Comparison of ENCODE assay signal across 10 cellular contexts in genomic region chr15:38886315-38887163, GRCh38.
DNase-seq lines count a peak whose midpoint lies in the region; ATAC-seq, FAIRE-seq and TF ChIP-seq lines count a peak whose summit lies in the region.
"Had no signal": no experiment of that assay in that cellular context is flagged by ENCODE, and none has a peak within 500 bp of the region (broad histone marks: within the 10 kb centered on the region; RNA-seq: fewer than 3 reads in every experiment).

No MANE protein-coding gene starts in this region.

- H3K4me1 Mint-ChIP-seq in stimulated activated memory B cell treated with anti-CD40 and anti-IgM and Interleukin-4, amounts not matched to agents 10 μg/mL and 1 μg/mL and 100 μg/mL, for 72 hours, result no peaks in the 10 kb centered on the region

- H3K27ac Mint-ChIP-seq in stimulated activated memory B cell treated with anti-CD40 and anti-IgM and Interleukin-4, amounts not matched to agents 10 μg/mL and 1 μg/mL and 100 μg/mL, for 72 hours, result no peak overlapping the region

- H3K4me1 ChIP-seq in skeletal muscle satellite cell (ENCODE audit: control insufficient read depth, insufficient read depth, low read length), result peaks cover 49% of the 10 kb centered on the region

- no peaks in the 10 kb centered on the region for H3K27me3 ChIP-seq in skeletal muscle satellite cell (ENCODE audit: control insufficient read depth, insufficient read depth, low read length)
- H3K27me3 ChIP-seq: adrenal gland had no signal

- H3K9ac ChIP-seq in skeletal muscle satellite cell (ENCODE audit: low read depth, low read length), result peak overlapping the region; percentile 8

- no peaks in the 10 kb centered on the region for H3K27me3 Mint-ChIP-seq in stimulated activated memory B cell treated with anti-CD40 and anti-IgM and Interleukin-4, amounts not matched to agents 10 μg/mL and 1 μg/mL and 100 μg/mL, for 72 hours

- FAIRE-seq in H54 (lab: Jason Lieb, UNC), result peak; percentile 88
- peak; percentile 78 for FAIRE-seq in RCC 7860 (lab: Jason Lieb, UNC)

- H3K9me3 ChIP-seq in skeletal muscle satellite cell (replicated peaks; ENCODE audit: low read length), result no peaks in the 10 kb centered on the region
- H3K9me3 ChIP-seq: adrenal gland had no signal

- H3K4me3 Mint-ChIP-seq in stimulated activated memory B cell treated with anti-CD40 and anti-IgM and Interleukin-4, amounts not matched to agents 10 μg/mL and 1 μg/mL and 100 μg/mL, for 72 hours, result no peak overlapping the region

- H3K9me3 Mint-ChIP-seq in stimulated activated memory B cell treated with anti-CD40 and anti-IgM and Interleukin-4, amounts not matched to agents 10 μg/mL and 1 μg/mL and 100 μg/mL, for 72 hours, result no peaks in the 10 kb centered on the region

- no peaks in the 10 kb centered on the region for H3K36me3 ChIP-seq in skeletal muscle satellite cell (ENCODE audit: insufficient read depth, low read length)
- H3K36me3 ChIP-seq: adrenal gland had no signal

- H3K4me3 ChIP-seq in skeletal muscle satellite cell (ENCODE audit: low read length), result no peak overlapping the region
- H3K4me3 ChIP-seq: adrenal gland had no signal

- no peak for TF ChIP-seq POLR2A in H54 (IDR thresholded peaks at IDR 0.05; ENCODE audit: low read depth, low read length)

- ATAC-seq in stimulated activated memory B cell treated with anti-CD40 and anti-IgM and Interleukin-4, amounts not matched to agents 10 μg/mL and 1 μg/mL and 100 μg/mL, for 72 hours, result no peak

- no peaks in the 10 kb centered on the region for H3K36me3 Mint-ChIP-seq in stimulated activated memory B cell treated with anti-CD40 and anti-IgM and Interleukin-4, amounts not matched to agents 10 μg/mL and 1 μg/mL and 100 μg/mL, for 72 hours

- peak overlapping the region; percentile 56 for H3K4me2 ChIP-seq in skeletal muscle satellite cell (ENCODE audit: low read length)

- DNase-seq in H54 (ENCODE audit: insufficient read length, low spot score) (peak; percentile 11), RCC 7860 (ENCODE audit: low spot score) (peak; percentile 77), fibroblast of gingiva (ENCODE audit: low read depth) (peak; percentile 82), NCI-H2107 treated with DMSO at 0.1 percent for 48 hours (lab: John Stamatoyannopoulos, UW; ENCODE audit: unreplicated experiment) (no peak), retina (no peak)
- DNase-seq: adrenal gland, NCI-H2107, posterior cingulate gyrus had no signal

Comparison
In these comparisons a context has a peak if more than half of its experiments do, and no peak if none do; other contexts are left out.
1. DNase-seq: peak in H54 (single experiment), RCC 7860 (single experiment) and fibroblast of gingiva (single experiment); none in NCI-H2107 treated with DMSO at 0.1 percent for 48 hours (single experiment) and retina (single experiment).